11 cellular contexts compared by ENCODE assay signal in the genomic region with DNA sequence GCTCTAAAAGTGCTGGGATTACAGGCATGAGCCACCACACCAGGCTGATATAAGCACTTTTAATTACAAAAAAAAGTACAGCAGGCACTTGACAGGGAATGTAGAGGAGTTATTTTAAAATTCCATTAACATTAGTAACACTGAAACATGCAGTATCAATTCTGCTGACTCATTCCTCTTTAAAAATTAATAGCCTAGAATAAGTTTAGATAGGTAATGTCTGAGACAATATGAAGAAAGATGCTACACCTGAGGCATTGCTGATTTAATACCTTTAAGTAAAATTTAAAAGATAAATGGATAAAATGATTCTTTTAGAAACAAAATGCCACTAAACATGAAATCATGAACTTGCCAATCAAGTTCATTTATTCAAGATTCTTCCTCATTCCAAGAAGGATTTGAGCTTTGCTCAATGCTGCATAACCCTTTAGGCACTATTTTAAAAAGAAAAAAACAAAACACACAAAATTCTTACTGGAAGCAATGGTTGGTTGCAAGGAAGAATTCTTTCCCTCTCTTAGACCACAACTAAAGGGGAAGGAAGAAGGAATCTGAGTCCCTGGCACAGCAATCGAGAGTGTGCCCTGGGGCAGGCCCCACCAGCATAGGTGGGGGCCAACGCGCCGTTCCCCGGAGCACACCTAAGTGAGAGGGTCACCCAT. TPM values are rescaled to one million over a fixed set of nuclear protein-coding genes. Genes with fewer than 3 reads are reported as not detected.
DNase-seq lines count a peak whose midpoint lies in the region; ATAC-seq and TF ChIP-seq lines count a peak whose summit lies in the region.
"Had no signal": no experiment of that assay in that cellular context is flagged by ENCODE, and none has a peak within 500 bp of the region (broad histone marks: within the 10 kb centered on the region; RNA-seq: fewer than 3 reads in every experiment).

No MANE protein-coding gene starts in this region.

- H3K27ac ChIP-seq in DND-41 (ENCODE audit: low read length) = peak overlapping the region; percentile 45; the same call in 1 of the 2 replicates
- peak overlapping the region; percentile 82 for H3K27ac ChIP-seq in SJSA1
- H3K27ac ChIP-seq in epithelial cell of prostate = peak overlapping the region; percentile 81
- H3K27ac ChIP-seq: right lobe of liver had no signal

- peaks cover 4% of the 10 kb centered on the region for H3K9me3 ChIP-seq in DND-41 (ENCODE audit: insufficient read depth, low read length, severe bottlenecking)
- no peaks in the 10 kb centered on the region for H3K9me3 ChIP-seq in SJSA1 (replicated peaks)
- H3K9me3 ChIP-seq: right lobe of liver had no signal

- H3K36me3 ChIP-seq in DND-41 (ENCODE audit: insufficient read depth, low read length) = peaks cover 34% of the 10 kb centered on the region
- no peaks in the 10 kb centered on the region; the same call in 1 of the 2 replicates for H3K36me3 ChIP-seq in SJSA1
- H3K36me3 ChIP-seq: right lobe of liver had no signal

- no peak overlapping the region for H3K9ac ChIP-seq in DND-41 (ENCODE audit: low read depth, low read length)

- H3K4me3 ChIP-seq in DND-41 (ENCODE audit: low read depth in 1 of 2, low read length in 2 of 2) (no peak overlapping the region), SJSA1 (no peak overlapping the region)
- H3K4me3 ChIP-seq: GM12878, right lobe of liver had no signal

- H3K79me2 ChIP-seq in DND-41 (ENCODE audit: insufficient read depth, low read length) = peaks cover 92% of the 10 kb centered on the region

- no peaks in the 10 kb centered on the region for H3K27me3 ChIP-seq in DND-41 (ENCODE audit: insufficient read depth, low read length, poor library complexity)
- no peaks in the 10 kb centered on the region for H3K27me3 ChIP-seq in SJSA1 (replicated peaks)
- H3K27me3 ChIP-seq: right lobe of liver had no signal

- TF ChIP-seq CTCF in DND-41 (IDR thresholded peaks at IDR 0.05; ENCODE audit: borderline replicate concordance, extremely low read depth, low read length, poor library complexity, severe bottlenecking) = no peak
- no peak for TF ChIP-seq CTCF in omental fat pad (IDR thresholded peaks at IDR 0.05)

- H3K4me2 ChIP-seq in DND-41 (ENCODE audit: insufficient read depth, low read length) = no peak overlapping the region

- no peak overlapping the region for H2AFZ ChIP-seq in DND-41 (ENCODE audit: low read depth, low read length)

- H3K4me1 ChIP-seq in DND-41 (ENCODE audit: insufficient read depth, low read length) (peaks cover 5% of the 10 kb centered on the region), SJSA1 (replicated peaks) (peaks cover 18% of the 10 kb centered on the region)

- DNase-seq in DND-41 (no peak), SJSA1 (ENCODE audit: low read depth in 1 of 2, low spot score in 2 of 2) (peak in 1 of 2 experiments; percentile 71), epithelial cell of prostate (ENCODE audit: low read depth, low spot score) (no peak), omental fat pad (ENCODE audit: low spot score) (no peak), mesenteric fat pad (ENCODE audit: low spot score) (no peak), NCI-H2029 (lab: John Stamatoyannopoulos, UW) (no peak), Kasumi-1 (lab: John Stamatoyannopoulos, UW) (no peak), ureter (ENCODE audit: low spot score) (no peak)
- DNase-seq: activated B cell treated with CpG ODN at 0.5 μM for 24 hours, right lobe of liver had no signal

- ATAC-seq in DND-41 (ENCODE audit: insufficient read depth, low read depth) (no peak), omental fat pad (ENCODE audit: low FRiP score) (peak; percentile 88)
- ATAC-seq: GM12878 had no signal

- peaks cover 34% of the 10 kb centered on the region for H4K20me1 ChIP-seq in DND-41 (ENCODE audit: insufficient read depth, low read length)

RNA-seq across cellular contexts. Expression of a gene that starts 26.6 kb away (rescaled TPM):
- total RNA-seq in SJSA1 (2014; rRNA removed; shearing (Covaris generic)) = 74.7 and 89.6 TPM in 2 replicates
- 100 to 1,000 TPM in 3 of 4 donors, 10 to 100 TPM in 1; 81.9 to 151 (median 112) TPM for total RNA-seq in omental fat pad
- total RNA-seq in mesenteric fat pad = 79.5 TPM
- 83.9 TPM for total RNA-seq in ureter

RNA-seq across cellular contexts. Expression of a gene that starts 53.7 kb away (rescaled TPM):
- 1.7 and 6.1 TPM in 2 replicates for total RNA-seq in SJSA1 (2014; rRNA removed; shearing (Covaris generic))
- total RNA-seq in omental fat pad = 10 to 100 TPM; 10.0 to 23.0 (median 13.4) TPM
- 20.3 TPM for total RNA-seq in mesenteric fat pad
- total RNA-seq in ureter = 23.8 TPM
